In genomic region chr7:2306688-2307087, GRCh38 we compare ENCODE assay signal across 28 cellular contexts. TPM values are rescaled to one million over a fixed set of nuclear protein-coding genes. Genes with fewer than 3 reads are reported as not detected.
DNase-seq lines count a peak whose midpoint lies in the region; ATAC-seq, FAIRE-seq and TF ChIP-seq lines count a peak whose summit lies in the region.
"Had no signal": no experiment of that assay in that cellular context is flagged by ENCODE, and none has a peak within 500 bp of the region (broad histone marks: within the 10 kb centered on the region; RNA-seq: fewer than 3 reads in every experiment).

No MANE protein-coding gene starts in this region.

- H3K4me3 ChIP-seq in neuronal stem cell (ENCODE audit: low read length in 2 of 2), result no peak overlapping the region
- H3K4me3 ChIP-seq: esophagus muscularis mucosa, gastrocnemius medialis, Peyer's patch, transverse colon had no signal

- no peak overlapping the region for H2BK12ac ChIP-seq in neuronal stem cell (ENCODE audit: low read length)

- H3K14ac ChIP-seq in neuronal stem cell (ENCODE audit: low read length), result no peak overlapping the region

- peaks cover 0 to 9% of the 10 kb centered on the region in 2 donors for H3K36me3 ChIP-seq in neuronal stem cell (replicated peaks in 1 of 2; ENCODE audit: control insufficient read depth in 2 of 2, insufficient read depth in 2 of 2, low read length in 2 of 2)
- H3K36me3 ChIP-seq: BE2C, gastrocnemius medialis, Peyer's patch, transverse colon had no signal

- ATAC-seq in stimulated activated naive CD8-positive, alpha-beta T cell treated with anti-CD3 and anti-CD28 coated beads, Interleukin-15, Interleukin-2, amounts not matched to agents 100 U/mL and 50 U/mL, for 24 hours, result no peak
- ATAC-seq in activated B cell treated with CpG ODN at 0.5 μM for 24 hours (ENCODE audit: low read depth) (no peak), memory B cell (ENCODE audit: low read depth) (no peak), GM18868 (IDR thresholded peaks at IDR 0.05; ENCODE audit: unreplicated experiment) (no peak), HG03139 (IDR thresholded peaks at IDR 0.05; ENCODE audit: unreplicated experiment) (no peak)
- ATAC-seq: gastrocnemius medialis; stimulated activated naive CD8-positive, alpha-beta T cell treated with anti-CD3 and anti-CD28 coated beads, Interleukin-15, amount 100 ng/mL, for 72 hours had no signal

- no peak overlapping the region for H3K9ac ChIP-seq in neuronal stem cell (ENCODE audit: low read depth, low read length, poor library complexity)

- no peak overlapping the region for H3K4me2 ChIP-seq in neuronal stem cell (ENCODE audit: insufficient read depth, low read length, poor library complexity, severe bottlenecking)

- H3K4me1 Mint-ChIP-seq in stimulated activated naive CD8-positive, alpha-beta T cell treated with anti-CD3 and anti-CD28 coated beads, Interleukin-15, Interleukin-2, amounts not matched to agents 100 ng/mL and 50 ng/mL, for 24 hours (ENCODE audit: low read depth), result peaks cover 20% of the 10 kb centered on the region
- H3K4me1 Mint-ChIP-seq in activated B cell treated with CpG ODN at 0.5 μM for 24 hours (peaks cover 76% of the 10 kb centered on the region), memory B cell (peaks cover 25% of the 10 kb centered on the region)
- H3K4me1 Mint-ChIP-seq: activated CD4-positive, alpha-beta memory T cell treated with anti-CD3 and anti-CD28 coated beads, Interleukin-2, amount 10 ng/mL, durations not matched to agents 7 days and 5 days had no signal

- peaks cover 10% of the 10 kb centered on the region for H3K36me3 Mint-ChIP-seq in stimulated activated naive CD8-positive, alpha-beta T cell treated with anti-CD3 and anti-CD28 coated beads, Interleukin-15, Interleukin-2, amounts not matched to agents 100 ng/mL and 50 ng/mL, for 24 hours (ENCODE audit: low read depth)
- H3K36me3 Mint-ChIP-seq in activated B cell treated with CpG ODN at 0.5 μM for 24 hours (ENCODE audit: low read depth) (peaks cover 42% of the 10 kb centered on the region), memory B cell (peaks cover 5% of the 10 kb centered on the region)

- peaks cover 1 to 2% of the 10 kb centered on the region in 2 donors for H3K9me3 ChIP-seq in neuronal stem cell (replicated peaks in 1 of 2; ENCODE audit: control insufficient read depth in 2 of 2, insufficient read depth in 1 of 2, low read depth in 1 of 2, low read length in 2 of 2)
- H3K9me3 ChIP-seq: BE2C, esophagus muscularis mucosa, gastrocnemius medialis, Peyer's patch, transverse colon had no signal

- H4K8ac ChIP-seq in neuronal stem cell (ENCODE audit: low read depth, low read length), result no peak overlapping the region

- no peak overlapping the region for H3K4ac ChIP-seq in neuronal stem cell (ENCODE audit: low read length)

- no peaks in the 10 kb centered on the region for H3K27me3 ChIP-seq in neuronal stem cell (ENCODE audit: control insufficient read depth in 3 of 3, insufficient read depth in 3 of 3, low read depth in 1 of 3, low read length in 3 of 3)
- H3K27me3 ChIP-seq: BE2C, esophagus muscularis mucosa, gastrocnemius medialis, Peyer's patch, transverse colon had no signal

- no peaks in the 10 kb centered on the region for H3K9me3 Mint-ChIP-seq in stimulated activated naive CD8-positive, alpha-beta T cell treated with anti-CD3 and anti-CD28 coated beads, Interleukin-15, Interleukin-2, amounts not matched to agents 100 ng/mL and 50 ng/mL, for 24 hours
- H3K9me3 Mint-ChIP-seq in activated B cell treated with CpG ODN at 0.5 μM for 24 hours, result no peaks in the 10 kb centered on the region
- H3K9me3 Mint-ChIP-seq in memory B cell, result no peaks in the 10 kb centered on the region
- H3K9me3 Mint-ChIP-seq: activated CD4-positive, alpha-beta memory T cell treated with anti-CD3 and anti-CD28 coated beads, Interleukin-2, amount 10 ng/mL, durations not matched to agents 7 days and 5 days; activated T-cell treated with anti-CD3 and anti-CD28 coated beads, Interleukin-2, amount 50 U/mL, for 24 hours; stimulated activated naive CD8-positive, alpha-beta T cell treated with anti-CD3 and anti-CD28 coated beads, Interleukin-15, amount 100 ng/mL, for 72 hours had no signal

- H3K23ac ChIP-seq in neuronal stem cell (ENCODE audit: low read depth, low read length, poor library complexity), result no peak overlapping the region

- DNase-seq in stimulated activated naive CD8-positive, alpha-beta T cell treated with anti-CD3 and anti-CD28 coated beads, Interleukin-15, Interleukin-2, amounts not matched to agents 100 U/mL and 50 U/mL, for 24 hours, result no peak
- DNase-seq in activated B cell treated with CpG ODN at 0.5 μM for 24 hours (no peak), memory B cell (ENCODE audit: low spot score in 2 of 2) (no peak), H54 (ENCODE audit: insufficient read length, low spot score) (no peak), neuronal stem cell (ENCODE audit: low spot score) (no peak)
- DNase-seq: 8988T; activated CD4-positive, alpha-beta memory T cell treated with anti-CD3 and anti-CD28 coated beads, Interleukin-2, amount 10 ng/mL, durations not matched to agents 7 days and 5 days; activated CD4-positive, CD25-positive, alpha-beta regulatory T cell; activated naive CD4-positive, alpha-beta T cell; activated T-cell treated with anti-CD3 and anti-CD28 coated beads, Interleukin-2, amount 50 U/mL, for 24 hours; BE2C; central memory CD4-positive, alpha-beta T cell; gastrocnemius medialis; KG1; MV-4-11; NCI-H187; NCI-H2227 treated with DMSO at 0.1 percent for 48 hours; NCI-H82; nephron progenitor cell; stimulated activated CD4-positive, alpha-beta T cell treated with anti-CD3 and anti-CD28 coated beads, Interleukin-2, amount 100 ng/mL, for 24 hours; stimulated activated naive CD8-positive, alpha-beta T cell treated with anti-CD3 and anti-CD28 coated beads, Interleukin-15, amount 100 ng/mL, for 72 hours; transverse colon had no signal

- no CpG with 5 or more reads among the region's 6 CpGs for WGBS in neuronal stem cell (ENCODE audit: extremely low coverage in 2 of 2, insufficient read length in 2 of 2, insufficient replicate concordance in 1 of 2), 2 donors

- H3K27ac Mint-ChIP-seq in stimulated activated naive CD8-positive, alpha-beta T cell treated with anti-CD3 and anti-CD28 coated beads, Interleukin-15, Interleukin-2, amounts not matched to agents 100 ng/mL and 50 ng/mL, for 24 hours, result peak overlapping the region; percentile 41
- H3K27ac Mint-ChIP-seq in activated B cell treated with CpG ODN at 0.5 μM for 24 hours, result peak overlapping the region; percentile 83
- H3K27ac Mint-ChIP-seq in memory B cell, result peak overlapping the region; percentile 95
- H3K27ac Mint-ChIP-seq: activated CD4-positive, alpha-beta memory T cell treated with anti-CD3 and anti-CD28 coated beads, Interleukin-2, amount 10 ng/mL, durations not matched to agents 7 days and 5 days; activated T-cell treated with anti-CD3 and anti-CD28 coated beads, Interleukin-2, amount 50 U/mL, for 24 hours; nephron progenitor cell; stimulated activated naive CD8-positive, alpha-beta T cell treated with anti-CD3 and anti-CD28 coated beads, Interleukin-15, amount 100 ng/mL, for 72 hours had no signal

- no peak for TF ChIP-seq CTCF in activated B cell treated with CpG ODN at 0.5 μM for 24 hours (IDR thresholded peaks at IDR 0.05)

- no peak overlapping the region for H2AFZ ChIP-seq in neuronal stem cell (ENCODE audit: low read length)

- TF ChIP-seq POLR2A in H54 (IDR thresholded peaks at IDR 0.05; ENCODE audit: low read depth, low read length), result no peak

- FAIRE-seq in H54 (lab: Jason Lieb, UNC), result no peak
- FAIRE-seq: D721Med had no signal

- no peak overlapping the region for H4K91ac ChIP-seq in neuronal stem cell (ENCODE audit: low read depth, low read length, poor library complexity)

- H2BK15ac ChIP-seq in neuronal stem cell (ENCODE audit: low read length), result no peak overlapping the region

- H2BK120ac ChIP-seq in neuronal stem cell (ENCODE audit: low read depth, low read length), result no peak overlapping the region

- no peaks in the 10 kb centered on the region for H3K79me1 ChIP-seq in neuronal stem cell (ENCODE audit: low read depth, low read length)

- intact Hi-C loops in activated B cell treated with CpG ODN at 0.5 μM for 24 hours (cut with micrococcal nuclease), result loop anchor here (1.0 to 5.0 kb wide), 2 partner anchors 7 to 216 kb away; no protein-coding TSS in a partner anchor

- no peaks in the 10 kb centered on the region for H3K27me3 Mint-ChIP-seq in stimulated activated naive CD8-positive, alpha-beta T cell treated with anti-CD3 and anti-CD28 coated beads, Interleukin-15, Interleukin-2, amounts not matched to agents 100 ng/mL and 50 ng/mL, for 24 hours
- H3K27me3 Mint-ChIP-seq in activated B cell treated with CpG ODN at 0.5 μM for 24 hours, result no peaks in the 10 kb centered on the region
- H3K27me3 Mint-ChIP-seq in memory B cell, result no peaks in the 10 kb centered on the region
- H3K27me3 Mint-ChIP-seq: activated CD4-positive, alpha-beta memory T cell treated with anti-CD3 and anti-CD28 coated beads, Interleukin-2, amount 10 ng/mL, durations not matched to agents 7 days and 5 days; activated T-cell treated with anti-CD3 and anti-CD28 coated beads, Interleukin-2, amount 50 U/mL, for 24 hours; stimulated activated naive CD8-positive, alpha-beta T cell treated with anti-CD3 and anti-CD28 coated beads, Interleukin-15, amount 100 ng/mL, for 72 hours had no signal

- CTCF ChIA-PET in activated B cell treated with CpG ODN at 0.5 μM for 24 hours (lab: Charles Lee), result no interaction called here

- no peak overlapping the region for H2AK5ac ChIP-seq in neuronal stem cell (ENCODE audit: low read depth, low read length)

- H2BK5ac ChIP-seq in neuronal stem cell (ENCODE audit: low read length), result no peak overlapping the region

- POLR2A ChIA-PET in activated B cell treated with CpG ODN at 0.5 μM for 24 hours (lab: Charles Lee), result interaction anchor here (0.6 to 1.5 kb wide), 12 partner anchors 8 to 1017 kb away, joined by 3 to 15 read pairs (median 6); partner anchors contain the start of gene EIF3B

- no peak overlapping the region for H3K18ac ChIP-seq in neuronal stem cell (ENCODE audit: low read length)

- peak overlapping the region; percentile 58 for H3K4me3 Mint-ChIP-seq in stimulated activated naive CD8-positive, alpha-beta T cell treated with anti-CD3 and anti-CD28 coated beads, Interleukin-15, Interleukin-2, amounts not matched to agents 100 ng/mL and 50 ng/mL, for 24 hours
- peak overlapping the region; percentile 85 for H3K4me3 Mint-ChIP-seq in activated B cell treated with CpG ODN at 0.5 μM for 24 hours
- H3K4me3 Mint-ChIP-seq in memory B cell, result peak overlapping the region; percentile 90
- H3K4me3 Mint-ChIP-seq: activated CD4-positive, alpha-beta memory T cell treated with anti-CD3 and anti-CD28 coated beads, Interleukin-2, amount 10 ng/mL, durations not matched to agents 7 days and 5 days; activated T-cell treated with anti-CD3 and anti-CD28 coated beads, Interleukin-2, amount 50 U/mL, for 24 hours; nephron progenitor cell; stimulated activated naive CD8-positive, alpha-beta T cell treated with anti-CD3 and anti-CD28 coated beads, Interleukin-15, amount 100 ng/mL, for 72 hours had no signal

- H3K27ac ChIP-seq in neuronal stem cell (replicated peaks; ENCODE audit: low read length), result no peak overlapping the region
- H3K27ac ChIP-seq: esophagus muscularis mucosa, gastrocnemius medialis, transverse colon had no signal

- peaks cover 6 to 7% of the 10 kb centered on the region in 2 donors for H3K4me1 ChIP-seq in neuronal stem cell (ENCODE audit: control insufficient read depth in 2 of 2, insufficient read depth in 1 of 2, low read depth in 1 of 2, low read length in 2 of 2)
- H3K4me1 ChIP-seq: BE2C, gastrocnemius medialis, transverse colon had no signal

RNA-seq across cellular contexts. Expression of gene SNX8, which starts 7.6 kb away (rescaled TPM):
- 175 and 181 TPM in 2 replicates for total RNA-seq in activated B cell treated with CpG ODN at 0.5 μM for 24 hours
- 10.4 TPM for polyA plus RNA-seq in neuronal stem cell (2013, experiment 1 of 2)
- polyA plus RNA-seq in neuronal stem cell (2013, experiment 2 of 2), result 12.5 TPM

RNA-seq across cellular contexts. Expression of gene EIF3B, which starts 47.9 kb away (rescaled TPM):
- 198 and 202 TPM in 2 replicates for total RNA-seq in activated B cell treated with CpG ODN at 0.5 μM for 24 hours
- 81.1 TPM for polyA plus RNA-seq in neuronal stem cell (2013, experiment 1 of 2)
- polyA plus RNA-seq in neuronal stem cell (2013, experiment 2 of 2), result 83.2 TPM

Comparison
In these comparisons a context has a peak if more than half of its experiments do, and no peak if none do; other contexts are left out.
1. H3K27ac Mint-ChIP-seq: peak in every context shown above with its lines; median percentile 95 in memory B cell; 83 in activated B cell treated with CpG ODN at 0.5 μM for 24 hours; 41 in stimulated activated naive CD8-positive, alpha-beta T cell treated with anti-CD3 and anti-CD28 coated beads, Interleukin-15, Interleukin-2, amounts not matched to agents 100 ng/mL and 50 ng/mL, for 24 hours.